ENCODE assay signal across 14 cellular contexts in the genomic region with DNA sequence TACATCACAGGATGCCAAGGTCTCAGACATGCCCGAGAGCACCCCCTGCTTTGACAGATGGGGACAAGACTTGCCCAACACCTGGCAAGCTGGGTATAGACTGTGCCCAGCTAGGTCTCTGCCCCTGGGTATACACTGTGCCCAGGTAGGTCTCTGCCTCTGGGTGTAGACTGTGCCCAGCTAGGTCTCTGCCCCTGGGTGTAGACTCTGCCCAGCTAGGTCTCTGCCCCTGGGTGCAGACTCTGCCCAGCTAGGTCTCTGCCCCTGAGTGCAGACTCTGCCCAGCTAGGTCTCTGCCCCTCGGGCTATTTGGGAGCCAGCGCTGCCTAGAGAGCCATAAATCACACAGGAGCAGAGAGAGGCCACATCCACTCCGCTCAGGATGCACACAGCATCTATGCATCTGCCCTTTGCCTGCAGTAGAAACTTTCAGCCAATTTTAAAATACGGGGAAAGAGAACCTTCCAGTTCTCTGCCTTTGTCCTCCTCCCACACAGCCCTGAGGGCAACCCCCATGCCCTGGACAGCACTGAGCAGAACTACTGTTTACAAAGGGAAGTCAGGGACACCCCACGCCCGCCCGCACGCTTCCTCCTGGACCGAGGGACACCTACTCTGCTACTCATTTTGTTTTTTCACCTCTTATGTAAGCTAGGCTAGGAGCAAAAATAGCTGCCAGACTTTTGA.
DNase-seq lines count a peak whose midpoint lies in the region; ATAC-seq and TF ChIP-seq lines count a peak whose summit lies in the region.
"Had no signal": no experiment of that assay in that cellular context is flagged by ENCODE, and none has a peak within 500 bp of the region (broad histone marks: within the 10 kb centered on the region; RNA-seq: fewer than 3 reads in every experiment).

No MANE protein-coding gene starts in this region.

- H3K4me1 Mint-ChIP-seq in CD14-positive monocyte (peaks cover 47% of the 10 kb centered on the region), memory B cell (peaks cover 32% of the 10 kb centered on the region)
- H3K4me1 Mint-ChIP-seq in activated naive CD8-positive, alpha-beta T cell treated with anti-CD3 and anti-CD28 coated beads, Interleukin-2, amount 50 U/mL, for 24 hours, result peaks cover 69% of the 10 kb centered on the region

- intact Hi-C loops in CD14-positive monocyte (cut with micrococcal nuclease), result no loop called here

- no peak for ATAC-seq in activated naive CD8-positive, alpha-beta T cell treated with anti-CD3 and anti-CD28 coated beads, Interleukin-2, amount 50 U/mL, for 24 hours
- no peak for ATAC-seq in memory B cell (ENCODE audit: low read depth)
- no peak for ATAC-seq in HG03159 (IDR thresholded peaks at IDR 0.05; ENCODE audit: unreplicated experiment)
- no peak for ATAC-seq in HG03521 (IDR thresholded peaks at IDR 0.05; ENCODE audit: unreplicated experiment)
- no peak for ATAC-seq in HG03139 (IDR thresholded peaks at IDR 0.05; ENCODE audit: unreplicated experiment)

- H3K36me3 Mint-ChIP-seq in CD14-positive monocyte (peaks cover 79 to 88% of the 10 kb centered on the region in 2 donors), memory B cell (peaks cover 22% of the 10 kb centered on the region)
- peaks cover 21% of the 10 kb centered on the region for H3K36me3 Mint-ChIP-seq in activated naive CD8-positive, alpha-beta T cell treated with anti-CD3 and anti-CD28 coated beads, Interleukin-2, amount 50 U/mL, for 24 hours (ENCODE audit: low read depth)

- peak overlapping the region; percentile 61 to 80 for H3K4me3 Mint-ChIP-seq in CD14-positive monocyte
- no peak overlapping the region for H3K4me3 Mint-ChIP-seq in activated naive CD8-positive, alpha-beta T cell treated with anti-CD3 and anti-CD28 coated beads, Interleukin-2, amount 50 U/mL, for 24 hours
- H3K4me3 Mint-ChIP-seq in memory B cell, result no peak overlapping the region
- H3K4me3 Mint-ChIP-seq: activated T-cell treated with anti-CD3 and anti-CD28 coated beads, Interleukin-2, amount 50 U/mL, for 4 hours had no signal

- TF ChIP-seq CTCF in CD14-positive monocyte (IDR thresholded peaks at IDR 0.05) (no peak), HL-60 (IDR thresholded peaks at IDR 0.05; ENCODE audit: insufficient read depth, low read length) (no peak)

- DNase-seq in CD14-positive monocyte (ENCODE audit: low spot score) (peak; percentile 64), HL-60 (ENCODE audit: low read depth in 1 of 2, low spot score in 1 of 2) (peak; percentile 50 to 73), memory B cell (ENCODE audit: low spot score in 2 of 2) (no peak), pons (ENCODE audit: low spot score) (no peak)
- no peak for DNase-seq in activated naive CD8-positive, alpha-beta T cell treated with anti-CD3 and anti-CD28 coated beads, Interleukin-2, amount 50 U/mL, for 24 hours
- DNase-seq: activated T-cell treated with anti-CD3 and anti-CD28 coated beads, Interleukin-2, amount 50 U/mL, for 4 hours; hypothalamus; KG1; nucleus accumbens; stimulated activated CD4-positive, alpha-beta T cell treated with anti-CD3 and anti-CD28 coated beads, Interleukin-4, amount 100 ng/mL, for 1 hour had no signal

- H3K27ac Mint-ChIP-seq in CD14-positive monocyte (peak overlapping the region; percentile 62 to 88 (median 70)), memory B cell (peak overlapping the region; percentile 100)
- peak overlapping the region; percentile 74 for H3K27ac Mint-ChIP-seq in activated naive CD8-positive, alpha-beta T cell treated with anti-CD3 and anti-CD28 coated beads, Interleukin-2, amount 50 U/mL, for 24 hours

- H3K9me3 Mint-ChIP-seq in CD14-positive monocyte, result no peaks in the 10 kb centered on the region
- no peaks in the 10 kb centered on the region for H3K9me3 Mint-ChIP-seq in activated naive CD8-positive, alpha-beta T cell treated with anti-CD3 and anti-CD28 coated beads, Interleukin-2, amount 50 U/mL, for 24 hours
- H3K9me3 Mint-ChIP-seq in memory B cell, result no peaks in the 10 kb centered on the region
- H3K9me3 Mint-ChIP-seq: activated T-cell treated with anti-CD3 and anti-CD28 coated beads, Interleukin-2, amount 50 U/mL, for 4 hours had no signal

- H3K27me3 ChIP-seq in HL-60 (ENCODE audit: insufficient read depth, poor library complexity, severe bottlenecking), result no peaks in the 10 kb centered on the region

- no peak overlapping the region for H3K27ac ChIP-seq in HL-60 (replicated peaks)
- H3K27ac ChIP-seq: tibial nerve had no signal

- H3K4me3 ChIP-seq in HL-60 (replicated peaks; ENCODE audit: insufficient read depth, low read length), result no peak overlapping the region
- H3K4me3 ChIP-seq: tibial nerve had no signal

- H3K27me3 Mint-ChIP-seq in CD14-positive monocyte (ENCODE audit: low read depth in 3 of 3), result peaks cover 0 to 1% (median 0%) of the 10 kb centered on the region in 3 donors
- no peaks in the 10 kb centered on the region for H3K27me3 Mint-ChIP-seq in activated naive CD8-positive, alpha-beta T cell treated with anti-CD3 and anti-CD28 coated beads, Interleukin-2, amount 50 U/mL, for 24 hours
- no peaks in the 10 kb centered on the region for H3K27me3 Mint-ChIP-seq in memory B cell

Comparison
In these comparisons a context has a peak if more than half of its experiments do, and no peak if none do; other contexts are left out.
1. DNase-seq: peak in CD14-positive monocyte (single experiment) and HL-60 (2 of 2); none in activated naive CD8-positive, alpha-beta T cell treated with anti-CD3 and anti-CD28 coated beads, Interleukin-2, amount 50 U/mL, for 24 hours (single experiment), memory B cell (0 of 2) and pons (single experiment).
2. H3K4me3 Mint-ChIP-seq: peak in CD14-positive monocyte (2 of 2); none in activated naive CD8-positive, alpha-beta T cell treated with anti-CD3 and anti-CD28 coated beads, Interleukin-2, amount 50 U/mL, for 24 hours (single experiment) and memory B cell (single experiment).
3. Peak in every context shown above with its lines, with median percentiles within 50 percentile points of each other: H3K27ac Mint-ChIP-seq.